Comparison of ENCODE assay signal across 1 cellular context in the genomic region with DNA sequence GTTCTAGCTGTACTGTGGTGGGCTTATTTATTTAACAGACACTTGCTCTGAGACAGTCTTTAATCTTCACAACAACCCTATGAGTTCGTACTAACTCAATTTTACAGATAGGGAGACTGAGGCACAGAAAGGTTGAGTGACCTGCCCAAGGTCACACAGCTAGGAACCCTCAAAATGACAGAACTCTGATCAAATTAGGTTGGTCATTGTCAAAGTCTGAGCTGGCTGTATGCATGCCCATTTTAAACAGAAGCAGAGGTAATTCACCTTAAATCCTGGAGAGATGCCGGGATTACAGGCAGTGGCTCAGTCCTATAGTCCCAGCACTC.
TF ChIP-seq lines count a peak whose summit lies in the region.

No MANE protein-coding gene starts in this region.

TF ChIP-seq in K562, 482 proteins besides CTCF, POLR2A, EP300 and RAD21:
- TF ChIP-seq SNRNP70 (optimal IDR thresholded peaks at IDR 0.05; ENCODE audit: low read depth, low read length) = no peak
- TF ChIP-seq XRCC5 (IDR thresholded peaks at IDR 0.05; ENCODE audit: low read depth, low read length) = no peak
- TF ChIP-seq, protein P1, sequence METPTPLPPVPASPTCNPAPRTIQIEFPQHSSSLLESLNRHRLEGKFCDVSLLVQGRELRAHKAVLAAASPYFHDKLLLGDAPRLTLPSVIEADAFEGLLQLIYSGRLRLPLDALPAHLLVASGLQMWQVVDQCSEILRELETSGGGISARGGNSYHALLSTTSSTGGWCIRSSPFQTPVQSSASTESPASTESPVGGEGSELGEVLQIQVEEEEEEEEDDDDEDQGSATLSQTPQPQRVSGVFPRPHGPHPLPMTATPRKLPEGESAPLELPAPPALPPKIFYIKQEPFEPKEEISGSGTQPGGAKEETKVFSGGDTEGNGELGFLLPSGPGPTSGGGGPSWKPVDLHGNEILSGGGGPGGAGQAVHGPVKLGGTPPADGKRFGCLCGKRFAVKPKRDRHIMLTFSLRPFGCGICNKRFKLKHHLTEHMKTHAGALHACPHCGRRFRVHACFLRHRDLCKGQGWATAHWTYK (CRISPR knock-in tag; IDR thresholded peaks at IDR 0.05) = 0 out of 2 replicates have a peak, but pooled peaks have one; percentile 6
- no peak for TF ChIP-seq YBX1 (IDR thresholded peaks at IDR 0.05)
- peak; percentile 81 for TF ChIP-seq ZNF592 (IDR thresholded peaks at IDR 0.05)
- TF ChIP-seq DMBX1 (CRISPR knock-in tag; IDR thresholded peaks at IDR 0.05; ENCODE audit: borderline replicate concordance) = 0 out of 2 replicates have a peak, but pooled peaks have one; percentile 34
- no peak for TF ChIP-seq ARID3B (CRISPR knock-in tag; IDR thresholded peaks at IDR 0.05; ENCODE audit: borderline replicate concordance)
- TF ChIP-seq, protein P2, sequence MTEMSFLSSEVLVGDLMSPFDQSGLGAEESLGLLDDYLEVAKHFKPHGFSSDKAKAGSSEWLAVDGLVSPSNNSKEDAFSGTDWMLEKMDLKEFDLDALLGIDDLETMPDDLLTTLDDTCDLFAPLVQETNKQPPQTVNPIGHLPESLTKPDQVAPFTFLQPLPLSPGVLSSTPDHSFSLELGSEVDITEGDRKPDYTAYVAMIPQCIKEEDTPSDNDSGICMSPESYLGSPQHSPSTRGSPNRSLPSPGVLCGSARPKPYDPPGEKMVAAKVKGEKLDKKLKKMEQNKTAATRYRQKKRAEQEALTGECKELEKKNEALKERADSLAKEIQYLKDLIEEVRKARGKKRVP (CRISPR knock-in tag; IDR thresholded peaks at IDR 0.05) = no peak; the same call in 1 of the 2 replicates
- TF ChIP-seq CUX1 (CRISPR knock-in tag; IDR thresholded peaks at IDR 0.05) = 0 out of 2 replicates have a peak, but pooled peaks have one; percentile 68
- TF ChIP-seq, protein P3, sequence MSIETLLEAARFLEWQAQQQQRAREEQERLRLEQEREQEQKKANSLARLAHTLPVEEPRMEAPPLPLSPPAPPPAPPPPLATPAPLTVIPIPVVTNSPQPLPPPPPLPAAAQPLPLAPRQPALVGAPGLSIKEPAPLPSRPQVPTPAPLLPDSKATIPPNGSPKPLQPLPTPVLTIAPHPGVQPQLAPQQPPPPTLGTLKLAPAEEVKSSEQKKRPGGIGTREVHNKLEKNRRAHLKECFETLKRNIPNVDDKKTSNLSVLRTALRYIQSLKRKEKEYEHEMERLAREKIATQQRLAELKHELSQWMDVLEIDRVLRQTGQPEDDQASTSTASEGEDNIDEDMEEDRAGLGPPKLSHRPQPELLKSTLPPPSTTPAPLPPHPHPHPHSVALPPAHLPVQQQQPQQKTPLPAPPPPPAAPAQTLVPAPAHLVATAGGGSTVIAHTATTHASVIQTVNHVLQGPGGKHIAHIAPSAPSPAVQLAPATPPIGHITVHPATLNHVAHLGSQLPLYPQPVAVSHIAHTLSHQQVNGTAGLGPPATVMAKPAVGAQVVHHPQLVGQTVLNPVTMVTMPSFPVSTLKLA (conservative IDR thresholded peaks at IDR 0.05) = 0 out of 4 replicates have a peak, but pooled peaks of 1 of the 2 experiments have one; percentile 11
- no peak for TF ChIP-seq CEBPG (CRISPR knock-in tag; IDR thresholded peaks at IDR 0.05)
- TF ChIP-seq CEBPG (tag; conservative IDR thresholded peaks at IDR 0.05 in 1 of 2, IDR thresholded peaks at IDR 0.05 in 1 of 2) = no peak
- no peak for TF ChIP-seq ZEB2 (IDR thresholded peaks at IDR 0.05)
- TF ChIP-seq ZNF239 (CRISPR knock-in tag; IDR thresholded peaks at IDR 0.05) = 0 out of 2 replicates have a peak, but pooled peaks have one; percentile 1
- no peak for TF ChIP-seq UBTF (IDR thresholded peaks at IDR 0.05; ENCODE audit: borderline replicate concordance in 1 of 2, low read depth in 2 of 2, low read length in 2 of 2)
- peak; percentile 84 for TF ChIP-seq ZFP36 (IDR thresholded peaks at IDR 0.05; ENCODE audit: low read depth, low read length, partially characterized antibody)
- TF ChIP-seq ZNF24 (IDR thresholded peaks at IDR 0.05) = no peak
- TF ChIP-seq BHLHE40 (IDR thresholded peaks at IDR 0.05; ENCODE audit: low read length) = no peak
- TF ChIP-seq SMAD2 (IDR thresholded peaks at IDR 0.05; ENCODE audit: low read depth, low read length) = no peak
- no peak for TF ChIP-seq NFIX (CRISPR knock-in tag; IDR thresholded peaks at IDR 0.05; ENCODE audit: low read depth)
- TF ChIP-seq, protein P4, sequence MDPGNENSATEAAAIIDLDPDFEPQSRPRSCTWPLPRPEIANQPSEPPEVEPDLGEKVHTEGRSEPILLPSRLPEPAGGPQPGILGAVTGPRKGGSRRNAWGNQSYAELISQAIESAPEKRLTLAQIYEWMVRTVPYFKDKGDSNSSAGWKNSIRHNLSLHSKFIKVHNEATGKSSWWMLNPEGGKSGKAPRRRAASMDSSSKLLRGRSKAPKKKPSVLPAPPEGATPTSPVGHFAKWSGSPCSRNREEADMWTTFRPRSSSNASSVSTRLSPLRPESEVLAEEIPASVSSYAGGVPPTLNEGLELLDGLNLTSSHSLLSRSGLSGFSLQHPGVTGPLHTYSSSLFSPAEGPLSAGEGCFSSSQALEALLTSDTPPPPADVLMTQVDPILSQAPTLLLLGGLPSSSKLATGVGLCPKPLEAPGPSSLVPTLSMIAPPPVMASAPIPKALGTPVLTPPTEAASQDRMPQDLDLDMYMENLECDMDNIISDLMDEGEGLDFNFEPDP (CRISPR knock-in tag; IDR thresholded peaks at IDR 0.05) = no peak
- TF ChIP-seq ZKSCAN8 (CRISPR knock-in tag; IDR thresholded peaks at IDR 0.05) = 0 out of 2 replicates have a peak, but pooled peaks have one; percentile 10
- no peak for TF ChIP-seq NFIC (IDR thresholded peaks at IDR 0.05)
- TF ChIP-seq ZNF23 (CRISPR knock-in tag; IDR thresholded peaks at IDR 0.05) = no peak
- peak; percentile 23 for TF ChIP-seq PHF20 (IDR thresholded peaks at IDR 0.05; ENCODE audit: partially characterized antibody)
- TF ChIP-seq KDM1A (IDR thresholded peaks at IDR 0.05) = peak in 1 of 2 experiments; percentile 30; a peak in 2 of 4 replicates
- TF ChIP-seq RBM25 (IDR thresholded peaks at IDR 0.05; ENCODE audit: low read depth, low read length, severe bottlenecking) = peak; percentile 77
- no peak for TF ChIP-seq NR2C2 (CRISPR knock-in tag; IDR thresholded peaks at IDR 0.05)
- 0 out of 2 replicates have a peak, but pooled peaks have one; percentile 2 for TF ChIP-seq NR2C2 (tag; IDR thresholded peaks at IDR 0.05)
- peak; percentile 71 for TF ChIP-seq BCOR (IDR thresholded peaks at IDR 0.05)
- TF ChIP-seq ZNF76 (CRISPR knock-in tag; IDR thresholded peaks at IDR 0.05; ENCODE audit: borderline replicate concordance) = 0 out of 2 replicates have a peak, but pooled peaks have one; percentile 8
- 0 out of 2 replicates have a peak, but pooled peaks have one; percentile 2 for TF ChIP-seq ZBTB17 (CRISPR knock-in tag; IDR thresholded peaks at IDR 0.05)
- TF ChIP-seq NR2C1 (IDR thresholded peaks at IDR 0.05) = no peak
- 0 out of 2 replicates have a peak, but pooled peaks have one; percentile 1 for TF ChIP-seq NR2C1 (tag; IDR thresholded peaks at IDR 0.05)
- TF ChIP-seq MAFK (IDR thresholded peaks at IDR 0.05; ENCODE audit: low read length) = no peak
